ENCODE assay signal across 1 cellular context in genomic region chr18:6405237-6406074, GRCh38.
TF ChIP-seq lines count a peak whose summit lies in the region.

No MANE protein-coding gene starts in this region.

TF ChIP-seq in GM23338, 12 proteins besides CTCF, POLR2A, EP300 and RAD21:
- TF ChIP-seq ETS1 (IDR thresholded peaks at IDR 0.05): no peak
